ENCODE assay signal across 19 cellular contexts in genomic region chr1:179340915-179341314, GRCh38. TPM values are rescaled to one million over a fixed set of nuclear protein-coding genes. Genes with fewer than 3 reads are reported as not detected.
A peak's percentile ranks its signal among the peaks of the same experiment; 100 is the strongest.
DNase-seq lines count a peak whose midpoint lies in the region; ATAC-seq and TF ChIP-seq lines count a peak whose summit lies in the region.
"Had no signal": no experiment of that assay in that cellular context is flagged by ENCODE, and none has a peak within 500 bp of the region (broad histone marks: within the 10 kb centered on the region; RNA-seq: fewer than 3 reads in every experiment).

No MANE protein-coding gene starts in this region.

- H3K36me3 ChIP-seq in upper lobe of right lung: peaks cover 82% of the 10 kb centered on the region

- intact Hi-C loops in dendritic cell treated with granulocyte-macrophage colony-stimulating factor and Interleukin-4, amounts not matched to agents 40 ng/mL and 50 ng/mL, for 4 days (cut with micrococcal nuclease): loop anchor here (10.0 kb wide), 1 partner anchor 226 kb away; no protein-coding TSS in a partner anchor
- intact Hi-C loops in upper lobe of right lung (cut with DNase I): no loop called here

- H3K9me3 ChIP-seq in upper lobe of right lung: no peaks in the 10 kb centered on the region
- H3K9me3 ChIP-seq: BLaER1 treated with 17β-estradiol and CSF1 and Interleukin-3, amounts not matched to agents 10 nM and 100 nM had no signal

- H3K9me3 Mint-ChIP-seq in stimulated activated naive CD8-positive, alpha-beta T cell treated with anti-CD3 and anti-CD28 coated beads, Interleukin-15, Interleukin-2, amounts not matched to agents 100 ng/mL and 50 ng/mL, for 24 hours: no peaks in the 10 kb centered on the region
- no peaks in the 10 kb centered on the region for H3K9me3 Mint-ChIP-seq in stimulated activated naive CD8-positive, alpha-beta T cell treated with anti-CD3 and anti-CD28 coated beads, Interleukin-15, amount 100 ng/mL, for 72 hours
- no peaks in the 10 kb centered on the region for H3K9me3 Mint-ChIP-seq in dendritic cell treated with granulocyte-macrophage colony-stimulating factor and Interleukin-4, amounts not matched to agents 40 ng/mL and 50 ng/mL, for 4 days
- H3K9me3 Mint-ChIP-seq: T-helper 1 cell treated with Interleukin-12 subunit alpha and Interleukin-12 subunit beta and Interleukin-4 antibody, amounts not matched to agents 30 μg/mL and 1 μg/mL, for 36 hours had no signal

- H3K27me3 Mint-ChIP-seq in stimulated activated naive CD8-positive, alpha-beta T cell treated with anti-CD3 and anti-CD28 coated beads, Interleukin-15, Interleukin-2, amounts not matched to agents 100 ng/mL and 50 ng/mL, for 24 hours: no peaks in the 10 kb centered on the region
- no peaks in the 10 kb centered on the region for H3K27me3 Mint-ChIP-seq in stimulated activated naive CD8-positive, alpha-beta T cell treated with anti-CD3 and anti-CD28 coated beads, Interleukin-15, amount 100 ng/mL, for 72 hours
- H3K27me3 Mint-ChIP-seq in dendritic cell treated with granulocyte-macrophage colony-stimulating factor and Interleukin-4, amounts not matched to agents 40 ng/mL and 50 ng/mL, for 4 days: no peaks in the 10 kb centered on the region

- no peak overlapping the region for H3K4me3 ChIP-seq in upper lobe of right lung
- H3K4me3 ChIP-seq: BLaER1 treated with 17β-estradiol and CSF1 and Interleukin-3, amounts not matched to agents 10 nM and 100 nM had no signal

- no peak for TF ChIP-seq CTCF in upper lobe of right lung (IDR thresholded peaks at IDR 0.05)

- no peak overlapping the region for H3K27ac ChIP-seq in upper lobe of right lung
- H3K27ac ChIP-seq: BLaER1 treated with 17β-estradiol and CSF1 and Interleukin-3, amounts not matched to agents 10 nM and 100 nM had no signal

- peaks cover 49% of the 10 kb centered on the region for H3K36me3 Mint-ChIP-seq in stimulated activated naive CD8-positive, alpha-beta T cell treated with anti-CD3 and anti-CD28 coated beads, Interleukin-15, Interleukin-2, amounts not matched to agents 100 ng/mL and 50 ng/mL, for 24 hours (ENCODE audit: low read depth)
- peaks cover 93% of the 10 kb centered on the region for H3K36me3 Mint-ChIP-seq in dendritic cell treated with granulocyte-macrophage colony-stimulating factor and Interleukin-4, amounts not matched to agents 40 ng/mL and 50 ng/mL, for 4 days (ENCODE audit: low read depth)

- no peak overlapping the region for H3K4me3 Mint-ChIP-seq in stimulated activated naive CD8-positive, alpha-beta T cell treated with anti-CD3 and anti-CD28 coated beads, Interleukin-15, Interleukin-2, amounts not matched to agents 100 ng/mL and 50 ng/mL, for 24 hours
- no peak overlapping the region for H3K4me3 Mint-ChIP-seq in stimulated activated naive CD8-positive, alpha-beta T cell treated with anti-CD3 and anti-CD28 coated beads, Interleukin-15, amount 100 ng/mL, for 72 hours
- no peak overlapping the region for H3K4me3 Mint-ChIP-seq in dendritic cell treated with granulocyte-macrophage colony-stimulating factor and Interleukin-4, amounts not matched to agents 40 ng/mL and 50 ng/mL, for 4 days
- H3K4me3 Mint-ChIP-seq: T-helper 1 cell treated with Interleukin-12 subunit alpha and Interleukin-12 subunit beta and Interleukin-4 antibody, amounts not matched to agents 30 μg/mL and 1 μg/mL, for 36 hours had no signal

- no peak for DNase-seq in stimulated activated naive CD8-positive, alpha-beta T cell treated with anti-CD3 and anti-CD28 coated beads, Interleukin-15, amount 100 ng/mL, for 72 hours
- DNase-seq in NOMO-1 treated with dmso at 0.1 percent for 144 hours (lab: John Stamatoyannopoulos, UW; ENCODE audit: unreplicated experiment) (peak; percentile 18), upper lobe of right lung (no peak), DMS114 treated with DMSO at 0.1 percent for 48 hours (lab: John Stamatoyannopoulos, UW; ENCODE audit: unreplicated experiment) (no peak), kidney tubule cell (ENCODE audit: low spot score) (no peak)
- DNase-seq: DND-41, GOT3, NCI-H1417 treated with DMSO at 0.1 percent for 48 hours, NCI-H187 treated with DMSO at 0.1 percent for 48 hours, NCI-H226, NCI-H524 treated with DMSO at 0.1 percent for 48 hours, SHP77 had no signal

- H3K4me1 ChIP-seq in upper lobe of right lung: no peaks in the 10 kb centered on the region

- peak overlapping the region; percentile 59 for H3K27ac Mint-ChIP-seq in stimulated activated naive CD8-positive, alpha-beta T cell treated with anti-CD3 and anti-CD28 coated beads, Interleukin-15, Interleukin-2, amounts not matched to agents 100 ng/mL and 50 ng/mL, for 24 hours
- H3K27ac Mint-ChIP-seq in stimulated activated naive CD8-positive, alpha-beta T cell treated with anti-CD3 and anti-CD28 coated beads, Interleukin-15, amount 100 ng/mL, for 72 hours: no peak overlapping the region
- H3K27ac Mint-ChIP-seq in dendritic cell treated with granulocyte-macrophage colony-stimulating factor and Interleukin-4, amounts not matched to agents 40 ng/mL and 50 ng/mL, for 4 days: peak overlapping the region; percentile 47
- H3K27ac Mint-ChIP-seq: T-helper 1 cell treated with Interleukin-12 subunit alpha and Interleukin-12 subunit beta and Interleukin-4 antibody, amounts not matched to agents 30 μg/mL and 1 μg/mL, for 36 hours had no signal

- ATAC-seq in stimulated activated naive CD8-positive, alpha-beta T cell treated with anti-CD3 and anti-CD28 coated beads, Interleukin-15, amount 100 ng/mL, for 72 hours: no peak
- ATAC-seq in upper lobe of right lung (peak; percentile 66), HG03432 (IDR thresholded peaks at IDR 0.05; ENCODE audit: unreplicated experiment) (no peak)
- ATAC-seq: HCT116, SK-N-SH treated with all-trans-retinoic acid at 6 μM for 48 hours had no signal

- no peaks in the 10 kb centered on the region for H3K27me3 ChIP-seq in upper lobe of right lung
- H3K27me3 ChIP-seq: BLaER1 treated with 17β-estradiol and CSF1 and Interleukin-3, amounts not matched to agents 10 nM and 100 nM had no signal

- peaks cover 3% of the 10 kb centered on the region for H3K4me1 Mint-ChIP-seq in stimulated activated naive CD8-positive, alpha-beta T cell treated with anti-CD3 and anti-CD28 coated beads, Interleukin-15, Interleukin-2, amounts not matched to agents 100 ng/mL and 50 ng/mL, for 24 hours (ENCODE audit: low read depth)
- H3K4me1 Mint-ChIP-seq in stimulated activated naive CD8-positive, alpha-beta T cell treated with anti-CD3 and anti-CD28 coated beads, Interleukin-15, amount 100 ng/mL, for 72 hours: peaks cover 5% of the 10 kb centered on the region
- H3K4me1 Mint-ChIP-seq in dendritic cell treated with granulocyte-macrophage colony-stimulating factor and Interleukin-4, amounts not matched to agents 40 ng/mL and 50 ng/mL, for 4 days (ENCODE audit: low read depth): peaks cover 32% of the 10 kb centered on the region

RNA-seq across cellular contexts. Expression of gene AXDND1, which starts 24.9 kb away (rescaled TPM):
- total RNA-seq in upper lobe of right lung: not detected

RNA-seq across cellular contexts. Expression of gene SOAT1, which starts 47.3 kb away (rescaled TPM):
- total RNA-seq in upper lobe of right lung: 116 TPM

Comparison
In these comparisons a context has a peak if more than half of its experiments do, and no peak if none do; other contexts are left out.
1. H3K27ac Mint-ChIP-seq: peak in stimulated activated naive CD8-positive, alpha-beta T cell treated with anti-CD3 and anti-CD28 coated beads, Interleukin-15, Interleukin-2, amounts not matched to agents 100 ng/mL and 50 ng/mL, for 24 hours (single experiment) and dendritic cell treated with granulocyte-macrophage colony-stimulating factor and Interleukin-4, amounts not matched to agents 40 ng/mL and 50 ng/mL, for 4 days (single experiment); none in stimulated activated naive CD8-positive, alpha-beta T cell treated with anti-CD3 and anti-CD28 coated beads, Interleukin-15, amount 100 ng/mL, for 72 hours (0 of 2).